In genomic region chr2:238997684-238998083, GRCh38 we compare ENCODE assay signal across 26 cellular contexts.
"Had no signal": no experiment of that assay in that cellular context is flagged by ENCODE, and none has a peak within 500 bp of the region (broad histone marks: within the 10 kb centered on the region; RNA-seq: fewer than 3 reads in every experiment).

No MANE protein-coding gene starts in this region.

- H3K36me3 Mint-ChIP-seq: activated naive CD8-positive, alpha-beta T cell treated with anti-CD3 and anti-CD28 coated beads, Interleukin-2, amount 10 ng/mL, durations not matched to agents 7 days and 5 days had no signal

- H3K4me1 ChIP-seq: adrenal gland, SJCRH30 had no signal

- H3K4me1 Mint-ChIP-seq: activated naive CD8-positive, alpha-beta T cell treated with anti-CD3 and anti-CD28 coated beads, Interleukin-2, amount 10 ng/mL, durations not matched to agents 7 days and 5 days; activated T-helper 17 cell treated with anti-CD3 and anti-CD28 coated beads, Interleukin-2, amount 50 U/mL, for 72 hours; IgD-negative memory B cell; WTC11 had no signal

- DNase-seq: activated CD4-positive, alpha-beta T cell treated with anti-CD3 and anti-CD28 coated beads for 48 hours; activated CD4-positive, alpha-beta T cell treated with anti-CD3 and anti-CD28 coated beads, Interleukin-2, amount 50 U/mL, for 48 hours; activated CD4-positive, CD25-positive, alpha-beta regulatory T cell treated with anti-CD3 and anti-CD28 coated beads, Interleukin-2, amount 50 U/mL, for 72 hours; activated gamma-delta T cell; activated naive CD4-positive, alpha-beta T cell treated with anti-CD3 and anti-CD28 coated beads for 36 hours; activated naive CD8-positive, alpha-beta T cell treated with anti-CD3 and anti-CD28 coated beads, Interleukin-2, amount 10 ng/mL, durations not matched to agents 7 days and 5 days; activated T-cell treated with anti-CD3 and anti-CD28 coated beads for 4 hours; activated T-cell treated with anti-CD3 and anti-CD28 coated beads, Interleukin-2, amount 50 U/mL, for 48 hours; adrenal gland; anterior cingulate cortex; KG1; NCI-H1048; NCI-H146; NCI-H187 treated with DMSO at 0.1 percent for 48 hours; NCI-H2081 treated with DMSO at 0.1 percent for 48 hours; NCI-H226; NCI-H526 treated with DMSO at 0.1 percent for 48 hours; NK-92 treated with Interleukin-12 subunit alpha and Interleukin-12 subunit beta, amount 100 ng/mL, for 24 hours; OCI-M1; Right ventricle myocardium superior; SJCRH30 had no signal

- H3K27ac ChIP-seq: RWPE1, SJCRH30 had no signal

- H3K9me3 ChIP-seq: adrenal gland had no signal

- H3K4me3 ChIP-seq: adrenal gland, SJCRH30 had no signal

- H3K27ac Mint-ChIP-seq: activated naive CD4-positive, alpha-beta T cell treated with anti-CD3 and anti-CD28 coated beads for 36 hours; activated naive CD8-positive, alpha-beta T cell treated with anti-CD3 and anti-CD28 coated beads, Interleukin-2, amount 10 ng/mL, durations not matched to agents 7 days and 5 days; activated T-helper 17 cell treated with anti-CD3 and anti-CD28 coated beads, Interleukin-2, amount 50 U/mL, for 72 hours; IgD-negative memory B cell; T-helper 1 cell treated with Interleukin-12 subunit alpha and Interleukin-12 subunit beta and Interleukin-4 antibody, amounts not matched to agents 30 μg/mL and 1 μg/mL, for 36 hours; WTC11 had no signal

- H3K9me3 Mint-ChIP-seq: T-helper 1 cell treated with Interleukin-12 subunit alpha and Interleukin-12 subunit beta and Interleukin-4 antibody, amounts not matched to agents 30 μg/mL and 1 μg/mL, for 36 hours had no signal

- H3K36me3 ChIP-seq: adrenal gland, SJCRH30 had no signal

- H3K4me3 Mint-ChIP-seq: activated naive CD4-positive, alpha-beta T cell treated with anti-CD3 and anti-CD28 coated beads for 36 hours; activated naive CD8-positive, alpha-beta T cell treated with anti-CD3 and anti-CD28 coated beads, Interleukin-2, amount 10 ng/mL, durations not matched to agents 7 days and 5 days; activated T-helper 17 cell treated with anti-CD3 and anti-CD28 coated beads, Interleukin-2, amount 50 U/mL, for 72 hours; T-helper 1 cell treated with Interleukin-12 subunit alpha and Interleukin-12 subunit beta and Interleukin-4 antibody, amounts not matched to agents 30 μg/mL and 1 μg/mL, for 36 hours; WTC11 had no signal
